Comparison of ENCODE assay signal across 13 cellular contexts in genomic region chr10:97781541-97782331, GRCh38. TPM values are rescaled to one million over a fixed set of nuclear protein-coding genes. Genes with fewer than 3 reads are reported as not detected.
A peak's percentile ranks its signal among the peaks of the same experiment; 100 is the strongest.
DNase-seq lines count a peak whose midpoint lies in the region; FAIRE-seq and TF ChIP-seq lines count a peak whose summit lies in the region.
"Had no signal": no experiment of that assay in that cellular context is flagged by ENCODE, and none has a peak within 500 bp of the region (broad histone marks: within the 10 kb centered on the region; RNA-seq: fewer than 3 reads in every experiment).

No MANE protein-coding gene starts in this region.

- TF ChIP-seq CTCF in left ventricle myocardium inferior (IDR thresholded peaks at IDR 0.05; ENCODE audit: borderline replicate concordance) (no peak), tibial nerve (IDR thresholded peaks at IDR 0.05) (no peak)

- WGBS in tibial nerve, 2 donors, result 61 to 68% methylated on average over 13 of the region's 14 CpGs

- TF ChIP-seq EP300 in tibial nerve (IDR thresholded peaks at IDR 0.05), result no peak

- H3K4me3 Mint-ChIP-seq in activated naive CD4-positive, alpha-beta T cell treated with anti-CD3 and anti-CD28 coated beads, Interleukin-2, amount 10 ng/mL, durations not matched to agents 7 days and 5 days, result no peak overlapping the region

- TF ChIP-seq POLR2A in tibial nerve (IDR thresholded peaks at IDR 0.05), result no peak

- H3K27ac ChIP-seq in left ventricle myocardium inferior (replicated peaks) (peak overlapping the region; percentile 45), tibial nerve (peak overlapping the region; percentile 50 to 81 (median 72))
- H3K27ac ChIP-seq: neutrophil, vagina had no signal

- H3K27me3 Mint-ChIP-seq in activated naive CD4-positive, alpha-beta T cell treated with anti-CD3 and anti-CD28 coated beads, Interleukin-2, amount 10 ng/mL, durations not matched to agents 7 days and 5 days, result peaks cover 24% of the 10 kb centered on the region

- CTCF ChIA-PET in activated naive CD4-positive, alpha-beta T cell treated with anti-CD3 and anti-CD28 coated beads, Interleukin-2, amount 10 ng/mL, durations not matched to agents 7 days and 5 days (lab: Charles Lee), result interaction anchor here (0.7 to 2.3 kb wide), 3 partner anchors 9 to 72 kb away, joined by 3 to 21 read pairs (median 3); no protein-coding TSS in a partner anchor

- H3K36me3 Mint-ChIP-seq in activated naive CD4-positive, alpha-beta T cell treated with anti-CD3 and anti-CD28 coated beads, Interleukin-2, amount 10 ng/mL, durations not matched to agents 7 days and 5 days, result no peaks in the 10 kb centered on the region

- no peak overlapping the region for H3K4me3 ChIP-seq in left ventricle myocardium inferior
- no peak overlapping the region for H3K4me3 ChIP-seq in tibial nerve
- H3K4me3 ChIP-seq: vagina had no signal

- H3K4me1 ChIP-seq in left ventricle myocardium inferior (peaks cover 35% of the 10 kb centered on the region), tibial nerve (peaks cover 0 to 33% (median 23%) of the 10 kb centered on the region in 4 donors)
- H3K4me1 ChIP-seq: vagina had no signal

- H3K4me1 Mint-ChIP-seq in activated naive CD4-positive, alpha-beta T cell treated with anti-CD3 and anti-CD28 coated beads, Interleukin-2, amount 10 ng/mL, durations not matched to agents 7 days and 5 days, result peaks cover 31% of the 10 kb centered on the region

- H3K27ac Mint-ChIP-seq in activated naive CD4-positive, alpha-beta T cell treated with anti-CD3 and anti-CD28 coated beads, Interleukin-2, amount 10 ng/mL, durations not matched to agents 7 days and 5 days, result peak overlapping the region; percentile 86

- DNase-seq in activated naive CD4-positive, alpha-beta T cell treated with anti-CD3 and anti-CD28 coated beads, Interleukin-2, amount 10 ng/mL, durations not matched to agents 7 days and 5 days, result peak; percentile 31
- no peak for DNase-seq in activated naive CD4-positive, alpha-beta T cell treated with anti-CD3 and anti-CD28 coated beads, Interleukin-2, amount 50 U/mL, for 16 hours
- DNase-seq in activated CD8-positive, alpha-beta memory T cell treated with anti-CD3 and anti-CD28 coated beads, Interleukin-2, amount 50 U/mL, for 48 hours, result peak; percentile 64
- DNase-seq in left ventricle myocardium inferior, result no peak
- no peak for DNase-seq in tibial nerve (ENCODE audit: low spot score in 2 of 2)
- no peak for DNase-seq in urothelium cell line (ENCODE audit: low spot score)
- no peak for DNase-seq in RCC 7860 (ENCODE audit: low spot score)
- DNase-seq in glomerular visceral epithelial cell (ENCODE audit: extremely low spot score), result no peak
- DNase-seq: glutamatergic neuron, left colon, NCI-H748 treated with DMSO at 0.1 percent for 48 hours had no signal

- H3K27me3 ChIP-seq in left ventricle myocardium inferior (ENCODE audit: low read depth) (no peaks in the 10 kb centered on the region), tibial nerve (no peaks in the 10 kb centered on the region)
- H3K27me3 ChIP-seq: vagina had no signal

- H3K36me3 ChIP-seq in left ventricle myocardium inferior, result no peaks in the 10 kb centered on the region
- no peaks in the 10 kb centered on the region for H3K36me3 ChIP-seq in tibial nerve
- H3K36me3 ChIP-seq: neutrophil, vagina had no signal

- no peak for FAIRE-seq in urothelium cell line (lab: Jason Lieb, UNC)
- no peak for FAIRE-seq in RCC 7860 (lab: Jason Lieb, UNC)

- intact Hi-C loops in left ventricle myocardium inferior (cut with micrococcal nuclease), result no loop called here

- H3K9me3 Mint-ChIP-seq in activated naive CD4-positive, alpha-beta T cell treated with anti-CD3 and anti-CD28 coated beads, Interleukin-2, amount 10 ng/mL, durations not matched to agents 7 days and 5 days, result no peaks in the 10 kb centered on the region

- H3K9me3 ChIP-seq in left ventricle myocardium inferior (replicated peaks) (no peaks in the 10 kb centered on the region), tibial nerve (no peaks in the 10 kb centered on the region)
- H3K9me3 ChIP-seq: neutrophil, vagina had no signal

RNA-seq across cellular contexts. Expression of gene SFRP5, which starts 9.9 kb away (rescaled TPM):
- 8.7 TPM for total RNA-seq in left ventricle myocardium inferior
- 100 to 1,000 TPM; 183 to 530 (median 479) TPM for total RNA-seq in tibial nerve

RNA-seq across cellular contexts. Expression of gene ZFYVE27, which starts 44.8 kb away (rescaled TPM):
- total RNA-seq in left ventricle myocardium inferior (13.2 TPM), tibial nerve (10 to 100 TPM; 33.4 to 46.8 (median 42.7) TPM)

Comparison
In these comparisons a context has a peak if more than half of its experiments do, and no peak if none do; other contexts are left out.
1. DNase-seq: peak in activated naive CD4-positive, alpha-beta T cell treated with anti-CD3 and anti-CD28 coated beads, Interleukin-2, amount 10 ng/mL, durations not matched to agents 7 days and 5 days (single experiment) and activated CD8-positive, alpha-beta memory T cell treated with anti-CD3 and anti-CD28 coated beads, Interleukin-2, amount 50 U/mL, for 48 hours (single experiment); none in activated naive CD4-positive, alpha-beta T cell treated with anti-CD3 and anti-CD28 coated beads, Interleukin-2, amount 50 U/mL, for 16 hours (single experiment), left ventricle myocardium inferior (single experiment), tibial nerve (0 of 2), urothelium cell line (single experiment), RCC 7860 (single experiment) and glomerular visceral epithelial cell (single experiment).
2. RNA of gene SFRP5, which starts 9.9 kb away (total RNA-seq): 183 to 530 TPM in tibial nerve; 8.7 TPM in left ventricle myocardium inferior (single experiment); every median in the first group is over 10 times any median in the second.